ENCODE assay signal across 10 cellular contexts in the genomic region with DNA sequence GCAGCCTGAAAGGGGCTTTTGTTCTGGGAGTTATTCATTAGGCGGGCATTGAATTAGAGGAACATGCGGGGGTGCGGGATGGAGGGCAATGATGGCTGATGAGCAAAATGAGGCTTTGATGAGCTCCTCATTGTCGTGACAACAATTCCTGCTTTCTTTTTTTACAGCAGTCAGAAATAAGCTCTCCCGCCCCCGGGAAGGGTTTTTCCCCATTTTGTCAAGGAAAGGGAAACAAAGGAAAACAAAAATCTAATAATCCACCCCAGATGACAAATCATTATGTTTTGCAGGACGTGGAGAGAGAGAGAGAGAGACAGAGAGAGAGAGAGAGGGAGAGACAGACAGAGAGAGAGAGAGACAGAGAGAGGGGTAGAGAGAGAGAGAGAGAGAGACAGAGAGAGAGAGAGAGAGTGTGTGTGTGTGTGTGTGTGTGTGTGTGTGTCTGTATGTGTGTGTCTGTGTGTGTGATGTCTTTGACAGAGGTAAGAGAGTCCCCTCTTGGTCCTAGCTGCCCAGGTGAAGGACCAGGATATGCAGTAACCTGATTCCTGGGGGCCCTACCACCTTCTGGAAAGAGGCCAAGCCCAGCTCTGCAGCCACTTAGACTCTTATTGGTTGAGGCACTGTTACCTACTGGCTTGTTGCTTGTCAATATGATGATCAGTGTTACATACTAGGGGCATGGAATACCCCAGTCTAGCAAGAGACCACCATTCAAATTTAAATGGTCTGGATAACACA. TPM values are rescaled to one million over a fixed set of nuclear protein-coding genes. Genes with fewer than 3 reads are reported as not detected.
A peak's percentile ranks its signal among the peaks of the same experiment; 100 is the strongest.
DNase-seq lines count a peak whose midpoint lies in the region; ATAC-seq, FAIRE-seq and TF ChIP-seq lines count a peak whose summit lies in the region.
"Had no signal": no experiment of that assay in that cellular context is flagged by ENCODE, and none has a peak within 500 bp of the region (broad histone marks: within the 10 kb centered on the region; RNA-seq: fewer than 3 reads in every experiment).

No MANE protein-coding gene starts in this region.

- peaks cover 18% of the 10 kb centered on the region for H3K4me1 ChIP-seq in BE2C
- H3K4me1 ChIP-seq in astrocyte (ENCODE audit: insufficient read depth, low read length): peaks cover 10% of the 10 kb centered on the region

- H4K20me1 ChIP-seq in astrocyte (ENCODE audit: insufficient read depth, low read length): no peaks in the 10 kb centered on the region

- no peak for FAIRE-seq in astrocyte (lab: Jason Lieb, UNC)
- FAIRE-seq in HTR-8/SVneo (lab: Jason Lieb, UNC): no peak

- peaks cover 4% of the 10 kb centered on the region for H3K36me3 ChIP-seq in BE2C
- H3K36me3 ChIP-seq in astrocyte (ENCODE audit: insufficient read depth, low read length): peaks cover 13% of the 10 kb centered on the region

- H3K27ac Mint-ChIP-seq in astrocyte (ENCODE audit: unreplicated experiment): peak overlapping the region; percentile 45
- H3K27ac Mint-ChIP-seq: stimulated activated naive CD8-positive, alpha-beta T cell treated with anti-CD3 and anti-CD28 coated beads, Interleukin-15, amount 100 ng/mL, for 72 hours had no signal

- peaks cover 11% of the 10 kb centered on the region for H3K4me1 Mint-ChIP-seq in astrocyte (ENCODE audit: low read depth, unreplicated experiment)
- H3K4me1 Mint-ChIP-seq: stimulated activated naive CD8-positive, alpha-beta T cell treated with anti-CD3 and anti-CD28 coated beads, Interleukin-15, amount 100 ng/mL, for 72 hours had no signal

- H3K4me3 Mint-ChIP-seq in astrocyte (ENCODE audit: unreplicated experiment): no peak overlapping the region
- H3K4me3 Mint-ChIP-seq: stimulated activated naive CD8-positive, alpha-beta T cell treated with anti-CD3 and anti-CD28 coated beads, Interleukin-15, amount 100 ng/mL, for 72 hours had no signal

- ATAC-seq in left lobe of liver (peak; percentile 14), omental fat pad (ENCODE audit: low FRiP score) (no peak)

- DNase-seq in BE2C (peak; percentile 31), NCI-H146 treated with DMSO at 0.1 percent for 48 hours (lab: John Stamatoyannopoulos, UW; ENCODE audit: unreplicated experiment) (peak; percentile 17), astrocyte (ENCODE audit: low read depth) (peak; percentile 18), left lobe of liver (ENCODE audit: low spot score) (no peak), HTR-8/SVneo (ENCODE audit: insufficient read length, low spot score) (no peak), T1000 (lab: John Stamatoyannopoulos, UW) (no peak), omental fat pad (ENCODE audit: low spot score) (no peak)
- no peak for DNase-seq in stimulated activated CD4-positive, alpha-beta T cell treated with anti-CD3 and anti-CD28 coated beads, Interleukin-4, amount 100 ng/mL, for 1 hour

- peak overlapping the region; percentile 27 for H3K4me2 ChIP-seq in astrocyte (ENCODE audit: low read length)

- peaks cover 10% of the 10 kb centered on the region for H3K36me3 Mint-ChIP-seq in astrocyte (ENCODE audit: low read depth, unreplicated experiment)

- H3K27me3 Mint-ChIP-seq in astrocyte (ENCODE audit: low read depth, unreplicated experiment): no peaks in the 10 kb centered on the region
- H3K27me3 Mint-ChIP-seq: stimulated activated naive CD8-positive, alpha-beta T cell treated with anti-CD3 and anti-CD28 coated beads, Interleukin-15, amount 100 ng/mL, for 72 hours had no signal

- H3K9me3 ChIP-seq in BE2C (no peaks in the 10 kb centered on the region), astrocyte (ENCODE audit: insufficient read depth, low read depth, low read length) (no peaks in the 10 kb centered on the region)
- H3K9me3 ChIP-seq: ascending aorta had no signal

- no peaks in the 10 kb centered on the region for H3K9me3 Mint-ChIP-seq in astrocyte (ENCODE audit: unreplicated experiment)
- H3K9me3 Mint-ChIP-seq: stimulated activated naive CD8-positive, alpha-beta T cell treated with anti-CD3 and anti-CD28 coated beads, Interleukin-15, amount 100 ng/mL, for 72 hours had no signal

- no peak overlapping the region for H2AFZ ChIP-seq in astrocyte (ENCODE audit: low read depth, low read length)

- TF ChIP-seq CTCF in BE2C (IDR thresholded peaks at IDR 0.05; ENCODE audit: low read depth, low read length) (no peak), astrocyte (IDR thresholded peaks at IDR 0.05; ENCODE audit: insufficient read depth, low read depth, low read length) (no peak), omental fat pad (IDR thresholded peaks at IDR 0.05) (no peak)

- no peaks in the 10 kb centered on the region for H3K79me2 ChIP-seq in astrocyte (ENCODE audit: insufficient read depth, low read length)

- H3K4me3 ChIP-seq in BE2C (ENCODE audit: low read depth, low read length): peak overlapping the region; percentile 20
- H3K4me3 ChIP-seq in astrocyte (ENCODE audit: insufficient read depth, low read depth, low read length): no peak overlapping the region
- H3K4me3 ChIP-seq: ascending aorta had no signal

- H3K27me3 ChIP-seq in BE2C (no peaks in the 10 kb centered on the region), astrocyte (ENCODE audit: insufficient read depth, low read length) (no peaks in the 10 kb centered on the region)
- H3K27me3 ChIP-seq: ascending aorta had no signal

- H3K9ac ChIP-seq in astrocyte (ENCODE audit: low read length): peak overlapping the region; percentile 20

- H3K27ac ChIP-seq in astrocyte (ENCODE audit: low read depth, low read length): no peak overlapping the region
- H3K27ac ChIP-seq: ascending aorta had no signal

RNA-seq across cellular contexts. Expression of a gene that starts 46.7 kb away (rescaled TPM):
- 60.0 TPM for polyA plus RNA-seq in BE2C (2012; ENCODE audit: insufficient read depth, insufficient read length, low read depth)
- total RNA-seq in astrocyte (106 TPM in 2 replicates), left lobe of liver (22.4 TPM), omental fat pad (100 to 1,000 TPM in 1 of 4 donors, 10 to 100 TPM in 3; 64.0 to 164 (median 93.5) TPM)

Comparison
In these comparisons a context has a peak if more than half of its experiments do, and no peak if none do; other contexts are left out.
1. DNase-seq: peak in BE2C (single experiment), NCI-H146 treated with DMSO at 0.1 percent for 48 hours (single experiment) and astrocyte (single experiment); none in left lobe of liver (single experiment), stimulated activated CD4-positive, alpha-beta T cell treated with anti-CD3 and anti-CD28 coated beads, Interleukin-4, amount 100 ng/mL, for 1 hour (single experiment), HTR-8/SVneo (single experiment), T1000 (single experiment) and omental fat pad (single experiment).